ENCODE assay signal across 8 cellular contexts in genomic region chr11:132126973-132127900, GRCh38.
DNase-seq lines count a peak whose midpoint lies in the region; ATAC-seq and TF ChIP-seq lines count a peak whose summit lies in the region.

No MANE protein-coding gene starts in this region.

- POLR2A ChIA-PET in activated CD4-positive, alpha-beta T cell treated with anti-CD3 and anti-CD28 coated beads, Interleukin-2, amount 10 ng/mL, durations not matched to agents 7 days and 5 days (lab: Charles Lee), result no interaction called here
- POLR2A ChIA-PET in CD4-positive, alpha-beta memory T cell (lab: Charles Lee; ENCODE audit: partially characterized antibody), result no interaction called here

- H3K4me3 Mint-ChIP-seq in activated CD4-positive, alpha-beta T cell treated with anti-CD3 and anti-CD28 coated beads, Interleukin-2, amount 10 ng/mL, durations not matched to agents 7 days and 5 days, result no peak overlapping the region
- H3K4me3 Mint-ChIP-seq in CD4-positive, alpha-beta memory T cell, result no peak overlapping the region

- intact Hi-C loops in CD4-positive, alpha-beta memory T cell (cut with micrococcal nuclease), result no loop called here

- no peaks in the 10 kb centered on the region for H3K27me3 ChIP-seq in HUES64 (ENCODE audit: insufficient read depth, low read length)
- no peaks in the 10 kb centered on the region for H3K27me3 ChIP-seq in osteoblast (ENCODE audit: insufficient read depth, low read length)
- no peaks in the 10 kb centered on the region for H3K27me3 ChIP-seq in CD4-positive, alpha-beta memory T cell (ENCODE audit: insufficient read depth, low read length)
- H3K27me3 ChIP-seq in Karpas-422 (ENCODE audit: low read length), result no peaks in the 10 kb centered on the region

- H3K4me1 ChIP-seq in HUES64 (ENCODE audit: insufficient read depth, low read length), result peaks cover 33% of the 10 kb centered on the region
- peaks cover 25% of the 10 kb centered on the region for H3K4me1 ChIP-seq in osteoblast (ENCODE audit: insufficient read depth, low read length)
- peaks cover 4% of the 10 kb centered on the region for H3K4me1 ChIP-seq in CD4-positive, alpha-beta memory T cell (ENCODE audit: insufficient read depth, low read length)
- no peaks in the 10 kb centered on the region for H3K4me1 ChIP-seq in Karpas-422 (ENCODE audit: low read length)

- H3K9me2 ChIP-seq in Karpas-422 (replicated peaks; ENCODE audit: insufficient read depth, low read length), result no peaks in the 10 kb centered on the region

- H3K36me3 ChIP-seq in HUES64 (ENCODE audit: insufficient read depth, low read length) (no peaks in the 10 kb centered on the region), osteoblast (ENCODE audit: insufficient read depth, low read length) (no peaks in the 10 kb centered on the region), Karpas-422 (ENCODE audit: insufficient read depth, low read length) (no peaks in the 10 kb centered on the region)
- no peaks in the 10 kb centered on the region for H3K36me3 ChIP-seq in CD4-positive, alpha-beta memory T cell (ENCODE audit: insufficient read depth, low read length)

- H3K9me3 ChIP-seq in HUES64 (ENCODE audit: insufficient read depth, low read depth, low read length), result no peaks in the 10 kb centered on the region
- H3K9me3 ChIP-seq in osteoblast (ENCODE audit: low read depth, low read length), result no peaks in the 10 kb centered on the region
- no peaks in the 10 kb centered on the region for H3K9me3 ChIP-seq in CD4-positive, alpha-beta memory T cell (ENCODE audit: control insufficient read depth in 1 of 2, low read length in 2 of 2)
- H3K9me3 ChIP-seq in Karpas-422 (ENCODE audit: low read length), result no peaks in the 10 kb centered on the region

- H3K9ac ChIP-seq in HUES64 (ENCODE audit: low read depth, low read length) (no peak overlapping the region), Karpas-422 (ENCODE audit: low read length) (no peak overlapping the region)

- peak; percentile 91 for ATAC-seq in SK-N-SH treated with all-trans-retinoic acid at 6 μM for 48 hours

- DNase-seq in Ammon's horn (ENCODE audit: low spot score) (peak; percentile 88), foreskin melanocyte (peak; percentile 50), osteoblast (ENCODE audit: insufficient read length, low spot score, missing footprints) (peak; percentile 91), Karpas-422 (no peak)
- DNase-seq in activated CD4-positive, alpha-beta T cell treated with anti-CD3 and anti-CD28 coated beads, Interleukin-2, amount 10 ng/mL, durations not matched to agents 7 days and 5 days, result no peak
- no peak for DNase-seq in CD4-positive, alpha-beta memory T cell

- H3K4me3 ChIP-seq in HUES64 (ENCODE audit: low read length) (peak overlapping the region; percentile 45), osteoblast (ENCODE audit: insufficient read depth, low read length) (peak overlapping the region; percentile 62), Karpas-422 (ENCODE audit: low read length) (no peak overlapping the region)
- peak overlapping the region in 1 of 2 donors; percentile 5 for H3K4me3 ChIP-seq in CD4-positive, alpha-beta memory T cell (ENCODE audit: low read length in 2 of 2)

- H3K79me2 ChIP-seq in osteoblast (ENCODE audit: insufficient read depth, low read length), result peaks cover 26% of the 10 kb centered on the region
- H3K79me2 ChIP-seq in Karpas-422 (ENCODE audit: low read length), result no peaks in the 10 kb centered on the region

- H3K9me3 Mint-ChIP-seq in activated CD4-positive, alpha-beta T cell treated with anti-CD3 and anti-CD28 coated beads, Interleukin-2, amount 10 ng/mL, durations not matched to agents 7 days and 5 days, result no peaks in the 10 kb centered on the region
- no peaks in the 10 kb centered on the region for H3K9me3 Mint-ChIP-seq in CD4-positive, alpha-beta memory T cell

- H3K27ac Mint-ChIP-seq in activated CD4-positive, alpha-beta T cell treated with anti-CD3 and anti-CD28 coated beads, Interleukin-2, amount 10 ng/mL, durations not matched to agents 7 days and 5 days, result no peak overlapping the region
- no peak overlapping the region for H3K27ac Mint-ChIP-seq in CD4-positive, alpha-beta memory T cell

- H3K27ac ChIP-seq in HUES64 (ENCODE audit: low read depth, low read length), result no peak overlapping the region
- H3K27ac ChIP-seq in osteoblast (ENCODE audit: low read depth, low read length), result peak overlapping the region; percentile 91
- no peak overlapping the region for H3K27ac ChIP-seq in CD4-positive, alpha-beta memory T cell (ENCODE audit: low read depth, low read length)
- H3K27ac ChIP-seq in Karpas-422 (ENCODE audit: low read length), result no peak overlapping the region

- no peaks in the 10 kb centered on the region for H3K36me3 Mint-ChIP-seq in activated CD4-positive, alpha-beta T cell treated with anti-CD3 and anti-CD28 coated beads, Interleukin-2, amount 10 ng/mL, durations not matched to agents 7 days and 5 days (ENCODE audit: low read depth)
- no peaks in the 10 kb centered on the region for H3K36me3 Mint-ChIP-seq in CD4-positive, alpha-beta memory T cell

- H3K27me3 Mint-ChIP-seq in activated CD4-positive, alpha-beta T cell treated with anti-CD3 and anti-CD28 coated beads, Interleukin-2, amount 10 ng/mL, durations not matched to agents 7 days and 5 days, result no peaks in the 10 kb centered on the region
- no peaks in the 10 kb centered on the region for H3K27me3 Mint-ChIP-seq in CD4-positive, alpha-beta memory T cell

- peak overlapping the region; percentile 58 for H2AFZ ChIP-seq in osteoblast (ENCODE audit: low read length)
- no peak overlapping the region for H2AFZ ChIP-seq in Karpas-422 (ENCODE audit: low read length)

- CTCF ChIA-PET in activated CD4-positive, alpha-beta T cell treated with anti-CD3 and anti-CD28 coated beads, Interleukin-2, amount 10 ng/mL, durations not matched to agents 7 days and 5 days (lab: Charles Lee), result no interaction called here
- CTCF ChIA-PET in CD4-positive, alpha-beta memory T cell (lab: Charles Lee; ENCODE audit: partially characterized antibody), result interaction anchor here (1.1 kb wide), 1 partner anchor 379 kb away, joined by 3 read pairs; no protein-coding TSS in a partner anchor

- WGBS in HUES64, result 74% methylated on average over 18 of the region's 19 CpGs

- no peaks in the 10 kb centered on the region for H3K4me1 Mint-ChIP-seq in activated CD4-positive, alpha-beta T cell treated with anti-CD3 and anti-CD28 coated beads, Interleukin-2, amount 10 ng/mL, durations not matched to agents 7 days and 5 days
- peaks cover 0 to 2% (median 0%) of the 10 kb centered on the region in 4 donors for H3K4me1 Mint-ChIP-seq in CD4-positive, alpha-beta memory T cell

- H3K4me2 ChIP-seq in osteoblast (ENCODE audit: insufficient read depth, low read length), result peak overlapping the region; percentile 85
- H3K4me2 ChIP-seq in Karpas-422 (ENCODE audit: low read depth, low read length, poor library complexity, severe bottlenecking), result no peak overlapping the region

- no peaks in the 10 kb centered on the region for H4K20me1 ChIP-seq in osteoblast (ENCODE audit: insufficient read depth, low read length)
- H4K20me1 ChIP-seq in Karpas-422 (ENCODE audit: insufficient read depth, low read depth, low read length), result no peaks in the 10 kb centered on the region

- peak; percentile 92 for TF ChIP-seq CTCF in osteoblast (IDR thresholded peaks at IDR 0.05; ENCODE audit: extremely low read depth, low read depth, low read length)

TF ChIP-seq in SK-N-SH treated with all-trans-retinoic acid at 6 μM for 48 hours, 23 proteins besides CTCF, POLR2A, EP300 and RAD21 (continues in another document):
- TF ChIP-seq GLIS3 (CRISPR knock-in tag; IDR thresholded peaks at IDR 0.05), result no peak
- TF ChIP-seq ARNTL (CRISPR knock-in tag; IDR thresholded peaks at IDR 0.05; ENCODE audit: borderline replicate concordance, low read depth), result no peak
- no peak for TF ChIP-seq SNAI2 (CRISPR knock-in tag; IDR thresholded peaks at IDR 0.05)
- no peak for TF ChIP-seq TOX (CRISPR knock-in tag; IDR thresholded peaks at IDR 0.05; ENCODE audit: borderline replicate concordance)
- TF ChIP-seq ZNF8 (CRISPR knock-in tag; IDR thresholded peaks at IDR 0.05), result no peak
- TF ChIP-seq TSHZ2 (CRISPR knock-in tag; IDR thresholded peaks at IDR 0.05), result no peak
- no peak for TF ChIP-seq CSDC2 (CRISPR knock-in tag; IDR thresholded peaks at IDR 0.05)
- no peak for TF ChIP-seq POU6F1 (CRISPR knock-in tag; IDR thresholded peaks at IDR 0.05; ENCODE audit: borderline replicate concordance, low read depth)
- no peak for TF ChIP-seq RARB (CRISPR knock-in tag; IDR thresholded peaks at IDR 0.05)

Comparison
In these comparisons a context has a peak if more than half of its experiments do, and no peak if none do; other contexts are left out.
1. DNase-seq: peak in Ammon's horn (single experiment), foreskin melanocyte (single experiment) and osteoblast (single experiment); none in activated CD4-positive, alpha-beta T cell treated with anti-CD3 and anti-CD28 coated beads, Interleukin-2, amount 10 ng/mL, durations not matched to agents 7 days and 5 days (single experiment), CD4-positive, alpha-beta memory T cell (0 of 5) and Karpas-422 (single experiment).